In the genomic region with DNA sequence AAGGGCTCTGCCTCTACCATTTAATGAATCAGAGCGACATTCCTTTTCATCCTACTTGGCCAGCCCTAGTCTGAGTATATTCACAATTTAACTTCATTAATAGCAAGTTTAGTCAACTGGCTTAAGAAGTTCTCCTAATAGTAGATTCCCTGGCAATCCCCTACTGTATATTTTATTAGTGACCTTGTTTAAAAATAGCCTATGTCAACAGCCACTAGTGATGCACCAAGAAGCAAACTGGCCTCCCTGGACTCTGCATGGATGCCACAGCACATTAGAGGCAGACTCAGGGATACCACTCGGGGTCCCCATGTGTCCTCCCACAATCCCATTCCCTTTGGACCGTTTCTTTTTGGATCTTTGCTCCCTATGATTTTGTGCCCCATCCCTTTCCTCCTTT, we compare ENCODE assay signal across 19 cellular contexts.
"Had no signal": no experiment of that assay in that cellular context is flagged by ENCODE, and none has a peak within 500 bp of the region (broad histone marks: within the 10 kb centered on the region; RNA-seq: fewer than 3 reads in every experiment).

No MANE protein-coding gene starts in this region.

- H3K36me3 ChIP-seq: pancreas, prostate gland, right lobe of liver, suprapubic skin, thyroid gland had no signal

- H3K9me3 Mint-ChIP-seq: endodermal cell, type B pancreatic cell had no signal

- H3K9me3 ChIP-seq: pancreas, prostate gland, right lobe of liver, suprapubic skin, thyroid gland had no signal

- H3K36me3 Mint-ChIP-seq: naive B cell; stimulated activated effector memory CD8-positive, alpha-beta T cell treated with anti-CD3 and anti-CD28 coated beads, Interleukin-12 subunit alpha, Interleukin-12 subunit beta, amount 100 ng/mL, for 72 hours; type B pancreatic cell had no signal

- H3K27me3 ChIP-seq: foreskin keratinocyte, pancreas, right lobe of liver, suprapubic skin, thyroid gland had no signal

- H3K4me3 ChIP-seq: coronary artery, pancreas, prostate gland, right lobe of liver, suprapubic skin, thyroid gland had no signal

- ATAC-seq: pancreas; right lobe of liver; stimulated activated effector memory CD8-positive, alpha-beta T cell treated with anti-CD3 and anti-CD28 coated beads, Interleukin-12 subunit alpha, Interleukin-12 subunit beta, amount 100 ng/mL, for 72 hours; stimulated activated naive CD8-positive, alpha-beta T cell treated with anti-CD3 and anti-CD28 coated beads, Interleukin-15, Interleukin-2, amounts not matched to agents 100 U/mL and 50 U/mL, for 24 hours had no signal

- H3K4me1 ChIP-seq: foreskin keratinocyte, pancreas, prostate gland, suprapubic skin had no signal

- DNase-seq: effector CD4-positive, alpha-beta T cell; endodermal cell; foreskin keratinocyte; head of caudate nucleus; islet precursor cell; naive B cell; occipital lobe; pancreas; right lobe of liver; stimulated activated CD4-positive, alpha-beta T cell treated with anti-CD3 and anti-CD28 coated beads, Interleukin-4, amount 100 ng/mL, for 1 hour; stimulated activated CD8-positive, alpha-beta memory T cell treated with anti-CD3 and anti-CD28 coated beads, Interleukin-4, amount 100 ng/mL, for 48 hours; stimulated activated naive CD8-positive, alpha-beta T cell treated with anti-CD3 and anti-CD28 coated beads, Interleukin-15, Interleukin-2, amounts not matched to agents 100 U/mL and 50 U/mL, for 24 hours; thyroid gland had no signal

- H3K4me1 Mint-ChIP-seq: naive B cell; stimulated activated effector memory CD8-positive, alpha-beta T cell treated with anti-CD3 and anti-CD28 coated beads, Interleukin-12 subunit alpha, Interleukin-12 subunit beta, amount 100 ng/mL, for 72 hours had no signal

- H3K4me3 Mint-ChIP-seq: endodermal cell; naive B cell; nephron; stimulated activated effector memory CD8-positive, alpha-beta T cell treated with anti-CD3 and anti-CD28 coated beads, Interleukin-12 subunit alpha, Interleukin-12 subunit beta, amount 100 ng/mL, for 72 hours; type B pancreatic cell had no signal

- H3K27ac Mint-ChIP-seq: endodermal cell; naive B cell; stimulated activated effector memory CD8-positive, alpha-beta T cell treated with anti-CD3 and anti-CD28 coated beads, Interleukin-12 subunit alpha, Interleukin-12 subunit beta, amount 100 ng/mL, for 72 hours; type B pancreatic cell had no signal

- H3K27ac ChIP-seq: coronary artery, foreskin keratinocyte, pancreas, prostate gland, right lobe of liver, suprapubic skin, thyroid gland had no signal
